Comparison of ENCODE assay signal across 8 cellular contexts in genomic region chr1:16386454-16387113, GRCh38. TPM values are rescaled to one million over a fixed set of nuclear protein-coding genes. Genes with fewer than 3 reads are reported as not detected.
DNase-seq lines count a peak whose midpoint lies in the region; ATAC-seq and TF ChIP-seq lines count a peak whose summit lies in the region.

No MANE protein-coding gene starts in this region.

- H3K4me1 ChIP-seq in CD8-positive, alpha-beta memory T cell (ENCODE audit: insufficient read depth, low read length), result peaks cover 67% of the 10 kb centered on the region

- TF ChIP-seq CTCF in coronary artery (IDR thresholded peaks at IDR 0.05), result no peak

- no peaks in the 10 kb centered on the region for H3K27me3 Mint-ChIP-seq in CD8-positive, alpha-beta memory T cell

- H3K4me1 Mint-ChIP-seq in CD8-positive, alpha-beta memory T cell, result peaks cover 67 to 83% (median 73%) of the 10 kb centered on the region in 3 donors

- no peaks in the 10 kb centered on the region for H3K27me3 ChIP-seq in CD8-positive, alpha-beta memory T cell (ENCODE audit: insufficient read depth, low read length, poor library complexity, severe bottlenecking)

- H3K9me3 Mint-ChIP-seq in CD8-positive, alpha-beta memory T cell, result no peaks in the 10 kb centered on the region

- no peak for ATAC-seq in HG03469 (IDR thresholded peaks at IDR 0.05; ENCODE audit: unreplicated experiment)

- CTCF ChIA-PET in CD8-positive, alpha-beta memory T cell (lab: Charles Lee), result interaction anchor here (0.7 kb wide), 1 partner anchor 34 kb away, joined by 3 read pairs; the partner anchor contains the start of gene FBXO42

- peak in 1 of 5 donors; percentile 17 for DNase-seq in CD8-positive, alpha-beta memory T cell
- DNase-seq in NCI-H446 (lab: John Stamatoyannopoulos, UW) (peak; percentile 78 to 90), coronary artery (ENCODE audit: low spot score) (no peak), myocyte (ENCODE audit: low read depth) (peak; percentile 95), HuH-7.5 (ENCODE audit: low spot score) (no peak)
- no peak for DNase-seq in stimulated activated CD4-positive, alpha-beta T cell treated with anti-CD3 and anti-CD28 coated beads, Interleukin-4, amount 100 ng/mL, for 24 hours
- DNase-seq in stimulated activated CD8-positive, alpha-beta memory T cell treated with anti-CD3 and anti-CD28 coated beads, Interleukin-4, amount 100 ng/mL, for 48 hours, result no peak

- H3K36me3 Mint-ChIP-seq in CD8-positive, alpha-beta memory T cell, result peaks cover 0 to 34% (median 6%) of the 10 kb centered on the region in 3 donors

- peaks cover 13% of the 10 kb centered on the region for H3K36me3 ChIP-seq in CD8-positive, alpha-beta memory T cell (ENCODE audit: insufficient read depth, low read length)

- no peak overlapping the region for H3K27ac ChIP-seq in CD8-positive, alpha-beta memory T cell (ENCODE audit: low read depth, low read length)
- peak overlapping the region; percentile 64 to 89 for H3K27ac ChIP-seq in coronary artery

- POLR2A ChIA-PET in CD8-positive, alpha-beta memory T cell (lab: Charles Lee), result interaction anchor here (0.9 kb wide), 1 partner anchor 19 kb away, joined by 4 read pairs; no protein-coding TSS in a partner anchor

- H3K9me3 ChIP-seq in CD8-positive, alpha-beta memory T cell (ENCODE audit: low read length), result no peaks in the 10 kb centered on the region

- H3K4me3 ChIP-seq in CD8-positive, alpha-beta memory T cell (ENCODE audit: low read length), result peak overlapping the region; percentile 29
- peak overlapping the region; percentile 63 for H3K4me3 ChIP-seq in coronary artery

- H3K4me3 Mint-ChIP-seq in CD8-positive, alpha-beta memory T cell, result peak overlapping the region; percentile 5 to 91 (median 83)

- peak overlapping the region in 7 of 8 donors; percentile 72 to 86 (median 75) for H3K27ac Mint-ChIP-seq in CD8-positive, alpha-beta memory T cell

RNA-seq across cellular contexts. Expression of gene SZRD1, which starts 19.5 kb away (rescaled TPM):
- 100 to 1,000 TPM; 208 to 216 TPM for total RNA-seq in CD8-positive, alpha-beta memory T cell
- polyA plus RNA-seq in CD8-positive, alpha-beta memory T cell, result 49.2 TPM
- 76.2 and 79.3 TPM in 2 replicates for total RNA-seq in myocyte
- 96.6 TPM for polyA plus RNA-seq in myocyte (2012)

RNA-seq across cellular contexts. Expression of gene FBXO42, which starts 34.3 kb away (rescaled TPM):
- 10 to 100 TPM; 15.7 to 16.9 TPM for total RNA-seq in CD8-positive, alpha-beta memory T cell
- 23.8 TPM for polyA plus RNA-seq in CD8-positive, alpha-beta memory T cell
- total RNA-seq in myocyte, result 14.8 and 17.7 TPM in 2 replicates
- polyA plus RNA-seq in myocyte (2012), result 14.9 TPM

RNA-seq across cellular contexts. Expression of gene SPATA21, which starts 50.6 kb away (rescaled TPM):
- not detected for total RNA-seq in CD8-positive, alpha-beta memory T cell
- not detected for polyA plus RNA-seq in CD8-positive, alpha-beta memory T cell
- total RNA-seq in myocyte, result not detected in 2 replicates
- not detected for polyA plus RNA-seq in myocyte (2012)

RNA-seq across cellular contexts. Expression of gene NECAP2, which starts 53.9 kb away (rescaled TPM):
- 10 to 100 TPM; 79.4 to 80.5 TPM for total RNA-seq in CD8-positive, alpha-beta memory T cell
- 170 TPM for polyA plus RNA-seq in CD8-positive, alpha-beta memory T cell
- total RNA-seq in myocyte, result 21.4 and 26.5 TPM in 2 replicates
- polyA plus RNA-seq in myocyte (2012), result 50.7 TPM

Comparison
In these comparisons a context has a peak if more than half of its experiments do, and no peak if none do; other contexts are left out.
1. DNase-seq: peak in NCI-H446 (2 of 2) and myocyte (single experiment); none in coronary artery (single experiment), stimulated activated CD4-positive, alpha-beta T cell treated with anti-CD3 and anti-CD28 coated beads, Interleukin-4, amount 100 ng/mL, for 24 hours (single experiment), HuH-7.5 (single experiment) and stimulated activated CD8-positive, alpha-beta memory T cell treated with anti-CD3 and anti-CD28 coated beads, Interleukin-4, amount 100 ng/mL, for 48 hours (single experiment).